ENCODE assay signal across 13 cellular contexts in the genomic region with DNA sequence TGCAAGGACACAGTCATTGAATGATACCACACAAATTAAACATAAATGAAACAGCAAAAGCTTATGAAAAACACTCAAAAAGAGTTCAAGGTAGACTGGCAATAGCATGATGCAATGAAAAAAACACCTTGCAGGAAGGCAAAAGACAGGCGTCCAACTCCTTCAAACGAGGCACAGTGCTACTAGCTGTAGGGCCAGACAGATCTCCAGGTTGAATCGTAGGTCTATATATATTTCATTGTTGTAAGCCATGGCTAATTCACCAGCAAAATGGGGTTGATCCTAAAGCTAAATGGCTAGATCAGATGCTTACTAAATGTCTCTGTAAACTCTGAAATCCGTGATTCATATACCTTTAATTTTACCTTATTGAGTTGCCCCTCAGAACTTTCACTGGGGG.
"Had no signal": no experiment of that assay in that cellular context is flagged by ENCODE, and none has a peak within 500 bp of the region (broad histone marks: within the 10 kb centered on the region; RNA-seq: fewer than 3 reads in every experiment).

No MANE protein-coding gene starts in this region.

- H3K27ac ChIP-seq: cardiac muscle cell, esophagus squamous epithelium had no signal

- ATAC-seq: stimulated activated naive CD8-positive, alpha-beta T cell treated with anti-CD3 and anti-CD28 coated beads, Interleukin-15, amount 100 ng/mL, for 72 hours had no signal

- H3K4me3 ChIP-seq: cardiac muscle cell, esophagus squamous epithelium had no signal

- DNase-seq: activated CD4-positive, alpha-beta T cell treated with anti-CD3 and anti-CD28 coated beads for 1 hour; activated CD4-positive, alpha-beta T cell treated with anti-CD3 and anti-CD28 coated beads, Interleukin-2, amount 50 U/mL, for 48 hours; activated gamma-delta T cell; activated T-cell treated with anti-CD3 and anti-CD28 coated beads, Interleukin-2, amount 50 U/mL, for 48 hours; esophagus squamous epithelium; foreskin fibroblast; head of caudate nucleus; nephron progenitor cell; stimulated activated CD4-positive, alpha-beta T cell treated with anti-CD3 and anti-CD28 coated beads, Interleukin-4, amount 100 ng/mL, for 4 hours; stimulated activated naive CD8-positive, alpha-beta T cell treated with anti-CD3 and anti-CD28 coated beads, Interleukin-15, amount 100 ng/mL, for 72 hours had no signal

- H3K27me3 ChIP-seq: cardiac muscle cell, esophagus squamous epithelium had no signal

- FAIRE-seq: astrocyte, colon had no signal

- H3K9me3 ChIP-seq: esophagus squamous epithelium had no signal

- H3K36me3 ChIP-seq: cardiac muscle cell, esophagus squamous epithelium had no signal
